ENCODE assay signal across 8 cellular contexts in genomic region chr9:8857330-8858249, GRCh38.
DNase-seq lines count a peak whose midpoint lies in the region; ATAC-seq and TF ChIP-seq lines count a peak whose summit lies in the region.

No MANE protein-coding gene starts in this region.

- no peak for ATAC-seq in HG03039 (IDR thresholded peaks at IDR 0.05; ENCODE audit: unreplicated experiment)

- no peaks in the 10 kb centered on the region for H3K9me3 ChIP-seq in MM.1S (replicated peaks; ENCODE audit: insufficient read depth, low read length)
- no peaks in the 10 kb centered on the region for H3K9me3 ChIP-seq in adipocyte (ENCODE audit: control insufficient read depth, low read length)
- no peaks in the 10 kb centered on the region for H3K9me3 ChIP-seq in right atrium auricular region
- H3K9me3 ChIP-seq in parathyroid adenoma (ENCODE audit: control insufficient read depth, low read length), result no peaks in the 10 kb centered on the region

- H3K27me3 ChIP-seq in MM.1S (replicated peaks; ENCODE audit: insufficient read depth, low read length) (no peaks in the 10 kb centered on the region), adipocyte (replicated peaks; ENCODE audit: control insufficient read depth, insufficient read depth, low read length) (peaks cover 8% of the 10 kb centered on the region), right atrium auricular region (peaks cover 0 to 2% of the 10 kb centered on the region in 2 donors), parathyroid adenoma (ENCODE audit: control insufficient read depth, insufficient read depth, low read length) (no peaks in the 10 kb centered on the region)

- TF ChIP-seq CTCF in MM.1S (IDR thresholded peaks at IDR 0.05; ENCODE audit: low read length) (no peak), right atrium auricular region (IDR thresholded peaks at IDR 0.05) (no peak), parathyroid adenoma (IDR thresholded peaks at IDR 0.05) (no peak)

- H3K27ac ChIP-seq in MM.1S (ENCODE audit: low read length) (no peak overlapping the region), right atrium auricular region (peak overlapping the region; percentile 45 to 50), parathyroid adenoma (no peak overlapping the region)

- no peaks in the 10 kb centered on the region for H3K36me3 ChIP-seq in MM.1S (replicated peaks; ENCODE audit: insufficient read depth, low read length)
- no peaks in the 10 kb centered on the region for H3K36me3 ChIP-seq in adipocyte (ENCODE audit: control insufficient read depth, insufficient read depth, low read length, severe bottlenecking)
- H3K36me3 ChIP-seq in right atrium auricular region, result no peaks in the 10 kb centered on the region
- no peaks in the 10 kb centered on the region for H3K36me3 ChIP-seq in parathyroid adenoma (ENCODE audit: control insufficient read depth, insufficient read depth, low read length)

- no peaks in the 10 kb centered on the region for H3K9me2 ChIP-seq in MM.1S (replicated peaks; ENCODE audit: insufficient read depth, low read length)

- H3K4me1 ChIP-seq in MM.1S (ENCODE audit: low read length) (no peaks in the 10 kb centered on the region), adipocyte (ENCODE audit: control insufficient read depth, insufficient read depth, low read length) (peaks cover 16% of the 10 kb centered on the region), right atrium auricular region (peaks cover 0 to 30% of the 10 kb centered on the region in 2 donors), parathyroid adenoma (no peaks in the 10 kb centered on the region)

- peak overlapping the region; percentile 83 for H3K4me2 ChIP-seq in MM.1S (ENCODE audit: low read depth, low read length)
- peak overlapping the region; percentile 81 for H3K4me2 ChIP-seq in parathyroid adenoma (ENCODE audit: low read length)

- no peaks in the 10 kb centered on the region for H4K20me1 ChIP-seq in MM.1S (ENCODE audit: insufficient read depth, low read length)

- H3K9ac ChIP-seq in MM.1S (ENCODE audit: low read length) (peak overlapping the region; percentile 60; the same call in 1 of the 2 replicates), adipocyte (ENCODE audit: low read length) (peak overlapping the region; percentile 90), parathyroid adenoma (no peak overlapping the region)

- no peaks in the 10 kb centered on the region for H3F3A ChIP-seq in MM.1S (ENCODE audit: insufficient read depth, low read length)

- H3K4me3 ChIP-seq in MM.1S (ENCODE audit: low read length) (peak overlapping the region; percentile 88), adipocyte (ENCODE audit: low read length) (peak overlapping the region; percentile 99), right atrium auricular region (peak overlapping the region; percentile 54 to 56), parathyroid adenoma (ENCODE audit: low read depth, low read length) (peak overlapping the region; percentile 75)

- no peaks in the 10 kb centered on the region for H3K79me2 ChIP-seq in MM.1S (ENCODE audit: low read length)
- H3K79me2 ChIP-seq in parathyroid adenoma, result no peaks in the 10 kb centered on the region

- peak overlapping the region; percentile 88 for H2AFZ ChIP-seq in MM.1S (ENCODE audit: low read length)
- peak overlapping the region; percentile 72 for H2AFZ ChIP-seq in parathyroid adenoma

- DNase-seq in EH (ENCODE audit: low read depth), result peak; percentile 3
- DNase-seq in MM.1S, result peak; percentile 54
- DNase-seq in adipocyte (ENCODE audit: low read depth), result peak; percentile 46
- DNase-seq in right atrium auricular region (ENCODE audit: low spot score), result no peak
- no peak for DNase-seq in CD1c-positive myeloid dendritic cell (ENCODE audit: extremely low spot score)
- DNase-seq in dedifferentiated amniotic fluid mesenchymal stem cell (ENCODE audit: extremely low spot score), result no peak

Comparison
In these comparisons a context has a peak if more than half of its experiments do, and no peak if none do; other contexts are left out.
1. DNase-seq: peak in EH (single experiment), MM.1S (single experiment) and adipocyte (single experiment); none in right atrium auricular region (single experiment), CD1c-positive myeloid dendritic cell (single experiment) and dedifferentiated amniotic fluid mesenchymal stem cell (single experiment).
2. H3K27ac ChIP-seq: peak in right atrium auricular region (2 of 2); none in MM.1S (single experiment) and parathyroid adenoma (single experiment).
3. Peak in every context shown above with its lines, with median percentiles within 50 percentile points of each other: H3K4me3 ChIP-seq.